ENCODE assay signal across 8 cellular contexts in genomic region chr10:24196426-24197039, GRCh38. TPM values are rescaled to one million over a fixed set of nuclear protein-coding genes. Genes with fewer than 3 reads are reported as not detected.
DNase-seq lines count a peak whose midpoint lies in the region; ATAC-seq and TF ChIP-seq lines count a peak whose summit lies in the region.

No MANE protein-coding gene starts in this region.

- peak; percentile 26 to 59 (median 35) for DNase-seq in CD8-positive, alpha-beta memory T cell
- peak; percentile 57 to 85 (median 69) for DNase-seq in Peyer's patch
- peak; percentile 35 for DNase-seq in foreskin melanocyte
- DNase-seq in osteocyte (ENCODE audit: extremely low spot score, unreplicated experiment) = no peak
- DNase-seq in ureter (ENCODE audit: low spot score) = peak; percentile 79

- no peak overlapping the region for H3K27ac Mint-ChIP-seq in CD8-positive, alpha-beta memory T cell
- no peak overlapping the region for H3K27ac Mint-ChIP-seq in activated T-helper 17 cell treated with anti-CD3 and anti-CD28 coated beads, Interleukin-2, amount 50 U/mL, for 72 hours
- H3K27ac Mint-ChIP-seq in osteocyte (ENCODE audit: unreplicated experiment) = no peak overlapping the region

- no peaks in the 10 kb centered on the region for H3K9me3 ChIP-seq in CD8-positive, alpha-beta memory T cell (ENCODE audit: low read length)
- H3K9me3 ChIP-seq in Peyer's patch = no peaks in the 10 kb centered on the region

- no peaks in the 10 kb centered on the region for H3K36me3 Mint-ChIP-seq in CD8-positive, alpha-beta memory T cell
- no peaks in the 10 kb centered on the region for H3K36me3 Mint-ChIP-seq in activated T-helper 17 cell treated with anti-CD3 and anti-CD28 coated beads, Interleukin-2, amount 50 U/mL, for 72 hours (ENCODE audit: low read depth)
- no peaks in the 10 kb centered on the region for H3K36me3 Mint-ChIP-seq in osteocyte (ENCODE audit: unreplicated experiment)

- TF ChIP-seq CTCF in Peyer's patch (IDR thresholded peaks at IDR 0.05) (peak; percentile 54 to 88 (median 78)), osteocyte (IDR thresholded peaks at IDR 0.05) (peak; percentile 91)

- H3K27ac ChIP-seq in CD8-positive, alpha-beta memory T cell (ENCODE audit: low read depth, low read length) = no peak overlapping the region
- H3K27ac ChIP-seq in Peyer's patch = no peak overlapping the region

- TF ChIP-seq POLR2A in Peyer's patch (IDR thresholded peaks at IDR 0.05) = no peak

- H3K4me1 Mint-ChIP-seq in CD8-positive, alpha-beta memory T cell = no peaks in the 10 kb centered on the region
- no peaks in the 10 kb centered on the region for H3K4me1 Mint-ChIP-seq in activated T-helper 17 cell treated with anti-CD3 and anti-CD28 coated beads, Interleukin-2, amount 50 U/mL, for 72 hours
- no peaks in the 10 kb centered on the region for H3K4me1 Mint-ChIP-seq in osteocyte (ENCODE audit: unreplicated experiment)

- POLR2A ChIA-PET in CD8-positive, alpha-beta memory T cell (lab: Charles Lee) = no interaction called here

- H3K4me3 ChIP-seq in CD8-positive, alpha-beta memory T cell (ENCODE audit: low read length) = no peak overlapping the region
- no peak overlapping the region for H3K4me3 ChIP-seq in Peyer's patch

- H3K36me3 ChIP-seq in CD8-positive, alpha-beta memory T cell (ENCODE audit: insufficient read depth, low read length) = no peaks in the 10 kb centered on the region
- no peaks in the 10 kb centered on the region for H3K36me3 ChIP-seq in Peyer's patch

- no peaks in the 10 kb centered on the region for H3K4me1 ChIP-seq in CD8-positive, alpha-beta memory T cell (ENCODE audit: insufficient read depth, low read length)
- no peaks in the 10 kb centered on the region for H3K4me1 ChIP-seq in Peyer's patch

- H3K27me3 ChIP-seq in CD8-positive, alpha-beta memory T cell (ENCODE audit: insufficient read depth, low read length, poor library complexity, severe bottlenecking) = no peaks in the 10 kb centered on the region
- H3K27me3 ChIP-seq in Peyer's patch = no peaks in the 10 kb centered on the region

- no peaks in the 10 kb centered on the region for H3K9me3 Mint-ChIP-seq in CD8-positive, alpha-beta memory T cell
- no peaks in the 10 kb centered on the region for H3K9me3 Mint-ChIP-seq in activated T-helper 17 cell treated with anti-CD3 and anti-CD28 coated beads, Interleukin-2, amount 50 U/mL, for 72 hours
- H3K9me3 Mint-ChIP-seq in osteocyte (ENCODE audit: unreplicated experiment) = no peaks in the 10 kb centered on the region

- CTCF ChIA-PET in CD8-positive, alpha-beta memory T cell (lab: Charles Lee) = interaction anchor here (0.7 to 2.2 kb wide), 4 partner anchors 8 to 1038 kb away, joined by 3 to 10 read pairs (median 4); no protein-coding TSS in a partner anchor

- H3K4me3 Mint-ChIP-seq in CD8-positive, alpha-beta memory T cell = no peak overlapping the region
- no peak overlapping the region for H3K4me3 Mint-ChIP-seq in activated T-helper 17 cell treated with anti-CD3 and anti-CD28 coated beads, Interleukin-2, amount 50 U/mL, for 72 hours
- no peak overlapping the region for H3K4me3 Mint-ChIP-seq in osteocyte (ENCODE audit: unreplicated experiment)

- peaks cover 0 to 4% of the 10 kb centered on the region in 2 donors for H3K27me3 Mint-ChIP-seq in CD8-positive, alpha-beta memory T cell
- peaks cover 7% of the 10 kb centered on the region for H3K27me3 Mint-ChIP-seq in activated T-helper 17 cell treated with anti-CD3 and anti-CD28 coated beads, Interleukin-2, amount 50 U/mL, for 72 hours
- H3K27me3 Mint-ChIP-seq in osteocyte (ENCODE audit: unreplicated experiment) = no peaks in the 10 kb centered on the region

- peak; percentile 93 for ATAC-seq in GM19395 (IDR thresholded peaks at IDR 0.05; ENCODE audit: unreplicated experiment)
- peak; percentile 89 for ATAC-seq in HG03520 (IDR thresholded peaks at IDR 0.05; ENCODE audit: unreplicated experiment)
- peak; percentile 61 for ATAC-seq in activated T-helper 17 cell treated with anti-CD3 and anti-CD28 coated beads, Interleukin-2, amount 50 U/mL, for 72 hours (replicated peaks)

RNA-seq across cellular contexts. Expression of gene KIAA1217, which starts 12.4 kb away (rescaled TPM):
- total RNA-seq in CD8-positive, alpha-beta memory T cell = under 1 TPM in 1 of 2 experiments, not detected in 1; 0.20 TPM
- polyA plus RNA-seq in CD8-positive, alpha-beta memory T cell = not detected
- 100 to 1,000 TPM in 1 of 4 donors, 10 to 100 TPM in 3; 46.9 to 108 (median 61.5) TPM for total RNA-seq in Peyer's patch
- 1 to 10 TPM; 2.1 to 2.6 TPM for total RNA-seq in activated T-helper 17 cell treated with anti-CD3 and anti-CD28 coated beads, Interleukin-2, amount 50 U/mL, for 72 hours
- 2.8 and 3.0 TPM in 2 replicates for total RNA-seq in osteocyte
- 108 TPM for total RNA-seq in ureter

Comparison
In these comparisons a context has a peak if more than half of its experiments do, and no peak if none do; other contexts are left out.
1. RNA of gene KIAA1217, which starts 12.4 kb away (total RNA-seq): 108 TPM in ureter (single experiment) and 46.9 to 108 TPM in Peyer's patch; 2.8 to 3.0 TPM in osteocyte, 2.1 to 2.6 TPM in activated T-helper 17 cell treated with anti-CD3 and anti-CD28 coated beads, Interleukin-2, amount 50 U/mL, for 72 hours and 0.20 TPM in CD8-positive, alpha-beta memory T cell; every median in the first group is over 10 times any median in the second.
2. Peak in every context shown above with its lines, with median percentiles within 50 percentile points of each other: ATAC-seq.